Comparison of ENCODE assay signal across 16 cellular contexts in the genomic region with DNA sequence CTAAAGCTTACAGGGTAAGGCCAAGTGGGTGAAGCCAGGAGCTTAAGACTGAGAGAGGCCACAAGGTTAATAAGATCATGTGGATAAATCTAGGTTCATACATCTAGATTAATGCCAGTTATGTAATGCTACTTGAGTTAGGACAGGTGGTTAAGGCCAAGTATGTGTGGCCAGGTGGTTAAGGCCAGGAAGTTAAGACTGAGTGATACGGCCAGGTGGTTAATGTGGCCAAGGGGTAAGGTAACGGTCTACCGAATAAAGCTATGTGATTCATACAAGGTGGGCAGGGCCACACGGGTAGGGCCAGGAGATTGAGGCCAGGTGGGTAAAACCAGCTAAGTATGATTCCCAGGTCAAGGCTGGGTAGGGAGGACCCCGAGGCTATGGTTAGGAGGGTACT.
"Had no signal": no experiment of that assay in that cellular context is flagged by ENCODE, and none has a peak within 500 bp of the region (broad histone marks: within the 10 kb centered on the region; RNA-seq: fewer than 3 reads in every experiment).

No MANE protein-coding gene starts in this region.

- H3K27me3 ChIP-seq: breast epithelium, right atrium auricular region, uterus had no signal

- H3K9me3 ChIP-seq: lower lobe of right lung, mucosa of descending colon, right atrium auricular region, uterus had no signal

- ATAC-seq: activated CD8-positive, alpha-beta T cell treated with anti-CD3 and anti-CD28 coated beads for 36 hours; activated T-cell treated with anti-CD3 and anti-CD28 coated beads, Interleukin-2, amount 50 U/mL, for 72 hours; lower lobe of right lung; mucosa of descending colon; naive thymus-derived CD8-positive, alpha-beta T cell had no signal

- H3K27ac ChIP-seq: breast epithelium, lower lobe of right lung, right atrium auricular region, skin epidermis, uterus had no signal

- DNase-seq: activated CD4-positive, CD25-positive, alpha-beta regulatory T cell treated with anti-CD3 and anti-CD28 coated beads, Interleukin-2, amount 50 U/mL, for 72 hours; activated CD8-positive, alpha-beta memory T cell treated with anti-CD3 and anti-CD28 coated beads, Interleukin-2, amount 50 U/mL, for 4 hours; activated CD8-positive, alpha-beta T cell treated with anti-CD3 and anti-CD28 coated beads for 36 hours; activated naive CD8-positive, alpha-beta T cell treated with anti-CD3 and anti-CD28 coated beads, Interleukin-2, amount 10 ng/mL, durations not matched to agents 7 days and 5 days; activated T-cell treated with anti-CD3 and anti-CD28 coated beads, Interleukin-2, amount 50 U/mL, for 72 hours; anterior cingulate cortex; dermis blood vessel endothelial cell; hippocampal formation; kidney glomerular epithelial cell; lower lobe of right lung; mucosa of descending colon; naive thymus-derived CD8-positive, alpha-beta T cell; uterus had no signal

- H3K4me3 ChIP-seq: breast epithelium, lower lobe of right lung, mucosa of descending colon, right atrium auricular region, skin epidermis, uterus had no signal

- H3K36me3 ChIP-seq: breast epithelium, lower lobe of right lung, right atrium auricular region, uterus had no signal
